23 cellular contexts compared by ENCODE assay signal in genomic region chr18:46329736-46330246, GRCh38.
"Had no signal": no experiment of that assay in that cellular context is flagged by ENCODE, and none has a peak within 500 bp of the region (broad histone marks: within the 10 kb centered on the region; RNA-seq: fewer than 3 reads in every experiment).

No MANE protein-coding gene starts in this region.

- H2AFZ ChIP-seq: neural progenitor cell had no signal

- H3K4me2 ChIP-seq: neural progenitor cell, smooth muscle cell had no signal

- H3K9ac ChIP-seq: neural progenitor cell had no signal

- H3K36me3 ChIP-seq: neural progenitor cell, prostate gland, right atrium auricular region, stomach, tibial nerve, upper lobe of left lung had no signal

- H3K27me3 ChIP-seq: right atrium auricular region had no signal

- H3K4me1 ChIP-seq: prostate gland had no signal

- H3K9me3 ChIP-seq: mucosa of descending colon, prostate gland, right atrium auricular region, stomach, tibial nerve, upper lobe of left lung had no signal

- H3K4me3 ChIP-seq: lung, mucosa of descending colon, neural progenitor cell, prostate gland, right atrium auricular region, smooth muscle cell, stomach, tibial nerve, upper lobe of left lung had no signal

- DNase-seq: cortex of kidney; effector memory CD8-positive, alpha-beta T cell; hypothalamus; immature natural killer cell; mucosa of descending colon; naive B cell; nucleus accumbens; stimulated activated CD4-positive, alpha-beta T cell treated with anti-CD3 and anti-CD28 coated beads, Interleukin-12 subunit alpha, Interleukin-12 subunit beta, amount 100 ng/mL, for 4 hours; stimulated activated CD4-positive, alpha-beta T cell treated with anti-CD3 and anti-CD28 coated beads, Interleukin-1b, Interleukin-23, amount 100 ng/mL, for 48 hours; stimulated activated CD4-positive, alpha-beta T cell treated with anti-CD3 and anti-CD28 coated beads, Interleukin-4, amount 100 ng/mL, for 1 hour; stimulated activated CD8-positive, alpha-beta memory T cell treated with anti-CD3 and anti-CD28 coated beads, Interleukin-4, amount 100 ng/mL, for 48 hours; stimulated activated naive CD4-positive, alpha-beta T cell treated with Interleukin-2 at 50 U/mL for 16 hours; stomach; upper lobe of left lung had no signal

- FAIRE-seq: frontal cortex, keratinocyte, urothelium cell line had no signal

- H3K27ac ChIP-seq: neural progenitor cell, prostate gland, right atrium auricular region, stomach, tibial nerve, upper lobe of left lung had no signal
